Comparison of ENCODE assay signal across 16 cellular contexts in genomic region chr2:235098736-235099494, GRCh38.
DNase-seq lines count a peak whose midpoint lies in the region; ATAC-seq, FAIRE-seq and TF ChIP-seq lines count a peak whose summit lies in the region.
"Had no signal": no experiment of that assay in that cellular context is flagged by ENCODE, and none has a peak within 500 bp of the region (broad histone marks: within the 10 kb centered on the region; RNA-seq: fewer than 3 reads in every experiment).

No MANE protein-coding gene starts in this region.

- H3K4me1 Mint-ChIP-seq in nephron: peaks cover 43% of the 10 kb centered on the region

- DNase-seq in AG09309 (ENCODE audit: low read depth) (peak; percentile 62), HTR-8/SVneo (ENCODE audit: insufficient read length, low spot score) (peak; percentile 48), body of pancreas (no peak), H7 (no peak), D341Med (ENCODE audit: low spot score) (no peak)
- DNase-seq: activated gamma-delta T cell; effector CD4-positive, alpha-beta T cell; foreskin fibroblast; stomach; WERI-Rb-1 had no signal

- H3K27ac Mint-ChIP-seq in nephron: peak overlapping the region in 2 of 3 experiments; percentile 24 to 45

- TF ChIP-seq CTCF in AG09309 (IDR thresholded peaks at IDR 0.05; ENCODE audit: control insufficient read depth, insufficient read depth, low read depth, low read length, missing control alignments): no peak
- TF ChIP-seq CTCF in body of pancreas (IDR thresholded peaks at IDR 0.05): no peak
- no peak for TF ChIP-seq CTCF in nephron (IDR thresholded peaks at IDR 0.05; ENCODE audit: unreplicated experiment in 3 of 3)

- no peaks in the 10 kb centered on the region for H3K9me3 ChIP-seq in body of pancreas
- H3K9me3 ChIP-seq: BLaER1 treated with 17β-estradiol and CSF1 and Interleukin-3, amounts not matched to agents 10 nM and 100 nM; stomach had no signal

- H3K4me3 ChIP-seq in AG09309 (ENCODE audit: control insufficient read depth, low read depth, low read length): no peak overlapping the region
- no peak overlapping the region for H3K4me3 ChIP-seq in body of pancreas
- no peak overlapping the region for H3K4me3 ChIP-seq in H7 (ENCODE audit: insufficient read depth, low read depth, low read length)
- H3K4me3 ChIP-seq: BLaER1 treated with 17β-estradiol and CSF1 and Interleukin-3, amounts not matched to agents 10 nM and 100 nM; stomach had no signal

- WGBS in body of pancreas, 2 donors: 53 to 61% methylated on average over 9 of the region's 9 CpGs

- H3K27me3 ChIP-seq in body of pancreas: no peaks in the 10 kb centered on the region
- H3K27me3 ChIP-seq in H7 (ENCODE audit: control insufficient read depth, insufficient read depth, low read length): no peaks in the 10 kb centered on the region
- H3K27me3 ChIP-seq: BLaER1 treated with 17β-estradiol and CSF1 and Interleukin-3, amounts not matched to agents 10 nM and 100 nM; stomach had no signal

- peak; percentile 64 for ATAC-seq in body of pancreas
- ATAC-seq in HG02588 (IDR thresholded peaks at IDR 0.05; ENCODE audit: unreplicated experiment): no peak
- ATAC-seq in GM19463 (IDR thresholded peaks at IDR 0.05; ENCODE audit: unreplicated experiment): no peak

- no peaks in the 10 kb centered on the region for H3K36me3 ChIP-seq in body of pancreas (replicated peaks in 1 of 2; ENCODE audit: insufficient read depth in 1 of 2, low read depth in 2 of 2)
- no peaks in the 10 kb centered on the region for H3K36me3 ChIP-seq in H7 (replicated peaks; ENCODE audit: control insufficient read depth, insufficient read depth, low read length)
- H3K36me3 ChIP-seq: BLaER1 treated with 17β-estradiol and CSF1 and Interleukin-3, amounts not matched to agents 10 nM and 100 nM; stomach; WERI-Rb-1 had no signal

- no peaks in the 10 kb centered on the region for H3K36me3 Mint-ChIP-seq in nephron (ENCODE audit: low read depth)

- no peaks in the 10 kb centered on the region for H3K9me3 Mint-ChIP-seq in nephron

- H3K27ac ChIP-seq in body of pancreas: peak overlapping the region in 2 of 4 donors; percentile 22 to 29
- H3K27ac ChIP-seq: BLaER1 treated with 17β-estradiol and CSF1 and Interleukin-3, amounts not matched to agents 10 nM and 100 nM; parathyroid adenoma; stomach had no signal

- H3K4me1 ChIP-seq in body of pancreas: no peaks in the 10 kb centered on the region
- H3K4me1 ChIP-seq: parathyroid adenoma had no signal

- peak; percentile 26 for FAIRE-seq in HTR-8/SVneo (lab: Jason Lieb, UNC)
- FAIRE-seq: GM12892 had no signal

- peaks cover 22% of the 10 kb centered on the region for H3K27me3 Mint-ChIP-seq in nephron (ENCODE audit: low read depth)

- intact Hi-C loops in body of pancreas (cut with DNase I): no loop called here

- no peak for TF ChIP-seq POLR2A in body of pancreas (IDR thresholded peaks at IDR 0.05)

- no peak overlapping the region for H3K4me3 Mint-ChIP-seq in nephron

Comparison
In these comparisons a context has a peak if more than half of its experiments do, and no peak if none do; other contexts are left out.
1. DNase-seq: peak in AG09309 (single experiment) and HTR-8/SVneo (single experiment); none in body of pancreas (0 of 4), H7 (single experiment) and D341Med (single experiment).